In the genomic region with DNA sequence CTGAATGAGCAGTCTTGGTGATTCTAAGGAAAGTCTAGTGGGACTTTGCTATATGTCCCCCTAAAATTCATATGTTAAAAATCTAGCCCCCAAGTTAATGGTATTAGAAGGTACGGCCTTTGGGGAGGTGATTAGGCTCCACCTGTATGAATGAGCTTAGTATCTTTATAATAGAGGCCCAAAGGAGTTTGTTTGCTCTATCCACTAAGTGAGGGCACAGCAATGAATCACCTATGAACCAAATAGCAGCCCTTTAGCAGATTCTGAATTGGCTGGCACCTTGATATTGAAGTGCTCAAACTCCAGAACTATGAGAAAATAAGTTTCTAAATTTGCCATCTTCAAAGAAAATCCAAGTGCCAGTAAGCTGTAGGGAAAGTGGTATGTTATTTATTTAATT, we compare ENCODE assay signal across 22 cellular contexts.
"Had no signal": no experiment of that assay in that cellular context is flagged by ENCODE, and none has a peak within 500 bp of the region (broad histone marks: within the 10 kb centered on the region; RNA-seq: fewer than 3 reads in every experiment).

No MANE protein-coding gene starts in this region.

- H3K9me3 ChIP-seq: prostate gland had no signal

- H3K4me1 ChIP-seq: foreskin keratinocyte, prostate gland had no signal

- H3K36me3 ChIP-seq: prostate gland had no signal

- ATAC-seq: activated CD4-positive, CD25-positive, alpha-beta regulatory T cell treated with anti-CD3 and anti-CD28 coated beads, Interleukin-2, amount 50 U/mL, for 24 hours; activated CD8-positive, alpha-beta T cell treated with anti-CD3 and anti-CD28 coated beads, Interleukin-2, amount 10 ng/mL, durations not matched to agents 7 days and 5 days; activated naive CD8-positive, alpha-beta T cell treated with anti-CD3 and anti-CD28 coated beads, Interleukin-2, amount 50 U/mL, for 24 hours; foreskin keratinocyte; right cardiac atrium; stimulated activated naive CD8-positive, alpha-beta T cell treated with anti-CD3 and anti-CD28 coated beads, Interleukin-15, amount 100 ng/mL, for 72 hours had no signal

- DNase-seq: activated CD4-positive, alpha-beta T cell treated with anti-CD3 and anti-CD28 coated beads, Interleukin-2, amount 10 ng/mL, durations not matched to agents 7 days and 5 days; activated CD8-positive, alpha-beta T cell treated with anti-CD3 and anti-CD28 coated beads, Interleukin-2, amount 10 ng/mL, durations not matched to agents 7 days and 5 days; activated effector memory CD4-positive, alpha-beta T cell treated with Interleukin-2 at 50 U/mL for 16 hours; activated naive CD4-positive, alpha-beta T cell treated with anti-CD3 and anti-CD28 coated beads, Interleukin-2, amount 10 ng/mL, durations not matched to agents 7 days and 5 days; activated naive CD8-positive, alpha-beta T cell treated with anti-CD3 and anti-CD28 coated beads, Interleukin-2, amount 50 U/mL, for 24 hours; activated T-cell treated with anti-CD3 and anti-CD28 coated beads, Interleukin-2, amount 50 U/mL, for 48 hours; anterior cingulate cortex; central memory CD4-positive, alpha-beta T cell; dorsolateral prefrontal cortex; foreskin keratinocyte; hypothalamus; islet precursor cell; mammary epithelial cell; midbrain; occipital lobe; right cardiac atrium; stimulated activated naive CD8-positive, alpha-beta T cell treated with anti-CD3 and anti-CD28 coated beads, Interleukin-15, amount 100 ng/mL, for 72 hours; trophoblast cell had no signal

- H3K27ac ChIP-seq: dorsolateral prefrontal cortex, epithelial cell of prostate, foreskin keratinocyte, prostate gland, skin epidermis had no signal

- H3K4me3 ChIP-seq: dorsolateral prefrontal cortex, prostate gland, skin epidermis had no signal

- H3K27me3 ChIP-seq: dorsolateral prefrontal cortex, foreskin keratinocyte had no signal
